In the genomic region with DNA sequence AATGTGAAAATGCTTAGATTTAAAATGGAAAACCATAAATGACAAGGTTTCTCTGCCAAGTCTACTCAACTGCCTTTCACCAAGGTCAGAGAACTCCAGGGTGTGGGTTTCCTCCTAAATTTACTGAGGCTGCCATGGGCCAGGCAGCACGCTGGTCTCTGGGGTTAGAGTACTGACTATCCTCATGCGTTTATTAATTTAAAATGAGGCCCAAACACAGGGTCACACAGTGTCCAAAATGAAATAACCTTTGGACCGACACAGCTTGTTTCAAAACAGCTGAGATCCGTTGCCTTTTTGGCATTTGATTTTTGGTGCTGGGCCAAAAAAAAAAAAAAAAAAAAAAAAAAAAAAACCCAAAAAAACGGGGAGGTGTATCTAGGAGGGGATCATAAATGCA, we compare ENCODE assay signal across 18 cellular contexts. TPM values are rescaled to one million over a fixed set of nuclear protein-coding genes. Genes with fewer than 3 reads are reported as not detected.
DNase-seq lines count a peak whose midpoint lies in the region; ATAC-seq and TF ChIP-seq lines count a peak whose summit lies in the region.
"Had no signal": no experiment of that assay in that cellular context is flagged by ENCODE, and none has a peak within 500 bp of the region (broad histone marks: within the 10 kb centered on the region; RNA-seq: fewer than 3 reads in every experiment).

No MANE protein-coding gene starts in this region.

- no peaks in the 10 kb centered on the region for H3K79me1 ChIP-seq in H9 (ENCODE audit: insufficient read depth, low read depth, low read length, poor library complexity, severe bottlenecking)

- H2AK5ac ChIP-seq in H9 (ENCODE audit: insufficient read length, low read length): no peak overlapping the region

- no peak overlapping the region for H2BK12ac ChIP-seq in H9 (ENCODE audit: insufficient read length, low read depth, low read length)

- H3K56ac ChIP-seq in H9 (ENCODE audit: insufficient read length, low read depth, low read length): no peak overlapping the region

- no peak overlapping the region for H4K5ac ChIP-seq in H9 (ENCODE audit: insufficient read length, low read depth, low read length)

- H3K79me2 ChIP-seq in H9 (ENCODE audit: insufficient read depth, low read length): no peaks in the 10 kb centered on the region

- peak overlapping the region; percentile 4 for H3K4me2 ChIP-seq in H9 (ENCODE audit: insufficient read depth, insufficient read length, low read length)
- H3K4me2 ChIP-seq: SK-N-SH had no signal

- H4K91ac ChIP-seq in H9 (ENCODE audit: insufficient read length, low read depth, low read length): no peak overlapping the region

- peaks cover 4 to 9% of the 10 kb centered on the region in 2 experiments; a peak in 4 of 5 replicates for H3K9me3 Mint-ChIP-seq in H9

- no peak overlapping the region for H3K27ac Mint-ChIP-seq in H9
- H3K27ac Mint-ChIP-seq: B cell; CD8-positive, alpha-beta T cell had no signal

- no peaks in the 10 kb centered on the region for H3K23me2 ChIP-seq in H9 (ENCODE audit: insufficient read length, low read depth, low read length, poor library complexity, severe bottlenecking)

- DNase-seq in H9 (no peak), left ventricle myocardium superior (no peak), omental fat pad (ENCODE audit: low spot score) (no peak), NCI-H2081 (lab: John Stamatoyannopoulos, UW) (no peak)
- DNase-seq in stimulated activated CD4-positive, alpha-beta T cell treated with anti-CD3 and anti-CD28 coated beads, Interleukin-1b, Interleukin-23, amount 100 ng/mL, for 48 hours: no peak
- DNase-seq in stimulated activated CD4-positive, alpha-beta T cell treated with anti-CD3 and anti-CD28 coated beads, Interleukin-12 subunit alpha, Interleukin-12 subunit beta, amount 100 ng/mL, for 4 hours: no peak
- DNase-seq: CD8-positive, alpha-beta T cell; DND-41; Karpas-422; MM.1S; NCI-H1092 treated with DMSO at 0.1 percent for 48 hours; NCI-H510A treated with DMSO at 0.1 percent for 48 hours; SHP77; SK-N-SH had no signal

- H3K18ac ChIP-seq in H9 (ENCODE audit: insufficient read length, low read depth, low read length): no peak overlapping the region

- no CpG with 5 or more reads among the region's 5 CpGs for WGBS in H9 (ENCODE audit: extremely low coverage, insufficient read length, low lambda C conversion rate)

- H3K27me3 ChIP-seq in H9 (ENCODE audit: insufficient read depth, low read length): no peaks in the 10 kb centered on the region

- no peak overlapping the region for H2BK5ac ChIP-seq in H9 (ENCODE audit: insufficient read length, low read length)

- no peak overlapping the region for H3K9ac ChIP-seq in H9 (ENCODE audit: extremely low read depth, insufficient read length, low read length)
- H3K9ac ChIP-seq: SK-N-SH had no signal

- intact Hi-C loops in left ventricle myocardium superior (cut with micrococcal nuclease): no loop called here

- no peak overlapping the region for H2AFZ ChIP-seq in H9 (ENCODE audit: low read length)

- H3K14ac ChIP-seq in H9 (ENCODE audit: insufficient read depth, low read length): no peak overlapping the region

- no peak for TF ChIP-seq CTCF in H9 (conservative IDR thresholded peaks at IDR 0.05)
- TF ChIP-seq CTCF in omental fat pad (IDR thresholded peaks at IDR 0.05): no peak

- no peak overlapping the region for H3K4me3 Mint-ChIP-seq in H9
- H3K4me3 Mint-ChIP-seq: B cell; CD8-positive, alpha-beta T cell had no signal

- no peaks in the 10 kb centered on the region for H4K20me1 ChIP-seq in H9 (ENCODE audit: control insufficient read depth, insufficient read depth, insufficient read length)

- no peak overlapping the region for H2BK20ac ChIP-seq in H9 (ENCODE audit: low read depth, low read length, poor library complexity, severe bottlenecking)

- peaks cover 0 to 11% (median 0%) of the 10 kb centered on the region in 3 experiments; a peak in 4 of 7 replicates for H3K36me3 Mint-ChIP-seq in H9 (ENCODE audit: insufficient read depth in 1 of 3, low read depth in 3 of 3)
- H3K36me3 Mint-ChIP-seq: CD8-positive, alpha-beta T cell had no signal

- no peak overlapping the region for H4K8ac ChIP-seq in H9 (replicated peaks; ENCODE audit: insufficient read length, low read depth, low read length)

- H3K27me3 Mint-ChIP-seq in H9 (ENCODE audit: low read depth): peaks cover 7% of the 10 kb centered on the region

- no peak overlapping the region for H2BK15ac ChIP-seq in H9 (ENCODE audit: low read depth, low read length)

- H3K27ac ChIP-seq in H9 (ENCODE audit: insufficient read length, low read depth, low read length): no peak overlapping the region

- no peak overlapping the region for H3T11ph ChIP-seq in H9 (ENCODE audit: low read length)

- no peak overlapping the region for H2BK120ac ChIP-seq in H9 (ENCODE audit: low read depth, low read length, poor library complexity, severe bottlenecking)

- peak; percentile 26 for ATAC-seq in esophagus mucosa
- ATAC-seq in left ventricle myocardium superior: peak; percentile 82
- peak; percentile 28 for ATAC-seq in omental fat pad (ENCODE audit: low FRiP score)
- no peak for ATAC-seq in GM21737 (IDR thresholded peaks at IDR 0.05; ENCODE audit: unreplicated experiment)
- ATAC-seq: CD8-positive, alpha-beta T cell; HCT116 had no signal

- peaks cover 33 to 58% of the 10 kb centered on the region in 2 experiments for H3K4me1 Mint-ChIP-seq in H9
- H3K4me1 Mint-ChIP-seq: B cell had no signal

- no peak overlapping the region for H3K4ac ChIP-seq in H9 (ENCODE audit: low read depth, low read length)

- peaks cover 3% of the 10 kb centered on the region; the same call in 1 of the 2 replicates for H3K4me1 ChIP-seq in H9 (ENCODE audit: insufficient read depth, low read length)

- no peaks in the 10 kb centered on the region for H3K9me3 ChIP-seq in H9 (ENCODE audit: control insufficient read depth, low read depth, low read length)
- H3K9me3 ChIP-seq: SK-N-SH had no signal

- H3K23ac ChIP-seq in H9 (ENCODE audit: insufficient read length, low read depth, low read length): no peak overlapping the region

RNA-seq across cellular contexts. Expression of a gene that starts 14.6 kb away (rescaled TPM):
- total RNA-seq in H9 (2021) (1.7 and 2.0 TPM in 2 replicates), esophagus mucosa (1.2 TPM), left ventricle myocardium superior (0.47 TPM), omental fat pad (1 to 10 TPM in 2 of 4 donors, under 1 TPM in 2; 0.44 to 7.1 (median 1.0) TPM)
